In genomic region chr6:71324179-71324791, GRCh38 we compare ENCODE assay signal across 16 cellular contexts. TPM values are rescaled to one million over a fixed set of nuclear protein-coding genes. Genes with fewer than 3 reads are reported as not detected.
A peak's percentile ranks its signal among the peaks of the same experiment; 100 is the strongest.
DNase-seq lines count a peak whose midpoint lies in the region; ATAC-seq, FAIRE-seq and TF ChIP-seq lines count a peak whose summit lies in the region.
"Had no signal": no experiment of that assay in that cellular context is flagged by ENCODE, and none has a peak within 500 bp of the region (broad histone marks: within the 10 kb centered on the region; RNA-seq: fewer than 3 reads in every experiment).

No MANE protein-coding gene starts in this region.

- ATAC-seq in right cardiac atrium: peak in 1 of 2 donors; percentile 31

- peak overlapping the region; percentile 36 for H3K27ac Mint-ChIP-seq in nephron progenitor cell
- H3K27ac Mint-ChIP-seq: B cell had no signal

- intact Hi-C loops in right cardiac atrium (cut with DNase I): no loop called here

- no peaks in the 10 kb centered on the region for H3K9me3 ChIP-seq in right cardiac atrium (ENCODE audit: control insufficient read depth, low read length)
- H3K9me3 ChIP-seq: SK-N-SH had no signal

- no peak overlapping the region for H3K4me3 Mint-ChIP-seq in nephron progenitor cell
- H3K4me3 Mint-ChIP-seq: B cell had no signal

- no peaks in the 10 kb centered on the region for H3K27me3 ChIP-seq in right cardiac atrium (ENCODE audit: control insufficient read depth, insufficient read depth)

- H3K4me3 ChIP-seq in right cardiac atrium (ENCODE audit: low read length): no peak overlapping the region

- H3K27me3 Mint-ChIP-seq in nephron progenitor cell (ENCODE audit: low read depth, poor library complexity): no peaks in the 10 kb centered on the region

- TF ChIP-seq CTCF in nephron progenitor cell (IDR thresholded peaks at IDR 0.05): no peak

- no peaks in the 10 kb centered on the region for H3K9me3 Mint-ChIP-seq in nephron progenitor cell

- no peaks in the 10 kb centered on the region for H3K4me1 ChIP-seq in right cardiac atrium (ENCODE audit: control insufficient read depth, insufficient read depth, low read length)

- peak; percentile 28 for FAIRE-seq in HTR-8/SVneo (lab: Jason Lieb, UNC)

- DNase-seq in Ammon's horn (ENCODE audit: low spot score) (peak; percentile 60), HTR-8/SVneo (ENCODE audit: insufficient read length, low spot score) (no peak), right cardiac atrium (peak in 2 of 3 donors; percentile 35 to 43), nephron progenitor cell (no peak), NCI-H1436 (lab: John Stamatoyannopoulos, UW) (no peak), DMS114 treated with DMSO at 0.1 percent for 48 hours (lab: John Stamatoyannopoulos, UW; ENCODE audit: unreplicated experiment) (no peak), A172 (ENCODE audit: low spot score) (no peak)
- no peak for DNase-seq in activated effector memory CD4-positive, alpha-beta T cell treated with anti-CD3 and anti-CD28 coated beads, Interleukin-2, amount 50 U/mL, for 16 hours
- DNase-seq: ACHN, KBM-7, NCI-H1048, NCI-H1694, NCI-H2107, NCI-H748 treated with DMSO at 0.1 percent for 48 hours, SK-N-SH had no signal

- 67% methylated on average over 5 of the region's 5 CpGs for WGBS in right cardiac atrium

- H3K27ac ChIP-seq in right cardiac atrium (ENCODE audit: low read length): no peak overlapping the region

- H3K36me3 Mint-ChIP-seq in nephron progenitor cell (ENCODE audit: low read depth): no peaks in the 10 kb centered on the region

- H3K4me1 Mint-ChIP-seq in nephron progenitor cell: peaks cover 8% of the 10 kb centered on the region
- H3K4me1 Mint-ChIP-seq: B cell had no signal

RNA-seq across cellular contexts. Expression of gene OGFRL1, which starts 35.7 kb away (rescaled TPM):
- 10 to 100 TPM in 3 of 4 donors, 1 to 10 TPM in 1; 8.9 to 12.4 (median 12.1) TPM for total RNA-seq in right cardiac atrium
- 5.4 TPM for polyA plus RNA-seq in right cardiac atrium
- 11.9 and 15.7 TPM in 2 replicates for total RNA-seq in A172 (2014; rRNA removed; shearing (Covaris generic))

Comparison
In these comparisons a context has a peak if more than half of its experiments do, and no peak if none do; other contexts are left out.
1. DNase-seq: peak in Ammon's horn (single experiment) and right cardiac atrium (2 of 3); none in HTR-8/SVneo (single experiment), nephron progenitor cell (single experiment), NCI-H1436 (single experiment), DMS114 treated with DMSO at 0.1 percent for 48 hours (single experiment), activated effector memory CD4-positive, alpha-beta T cell treated with anti-CD3 and anti-CD28 coated beads, Interleukin-2, amount 50 U/mL, for 16 hours (single experiment) and A172 (single experiment).